8 cellular contexts compared by ENCODE assay signal in the genomic region with DNA sequence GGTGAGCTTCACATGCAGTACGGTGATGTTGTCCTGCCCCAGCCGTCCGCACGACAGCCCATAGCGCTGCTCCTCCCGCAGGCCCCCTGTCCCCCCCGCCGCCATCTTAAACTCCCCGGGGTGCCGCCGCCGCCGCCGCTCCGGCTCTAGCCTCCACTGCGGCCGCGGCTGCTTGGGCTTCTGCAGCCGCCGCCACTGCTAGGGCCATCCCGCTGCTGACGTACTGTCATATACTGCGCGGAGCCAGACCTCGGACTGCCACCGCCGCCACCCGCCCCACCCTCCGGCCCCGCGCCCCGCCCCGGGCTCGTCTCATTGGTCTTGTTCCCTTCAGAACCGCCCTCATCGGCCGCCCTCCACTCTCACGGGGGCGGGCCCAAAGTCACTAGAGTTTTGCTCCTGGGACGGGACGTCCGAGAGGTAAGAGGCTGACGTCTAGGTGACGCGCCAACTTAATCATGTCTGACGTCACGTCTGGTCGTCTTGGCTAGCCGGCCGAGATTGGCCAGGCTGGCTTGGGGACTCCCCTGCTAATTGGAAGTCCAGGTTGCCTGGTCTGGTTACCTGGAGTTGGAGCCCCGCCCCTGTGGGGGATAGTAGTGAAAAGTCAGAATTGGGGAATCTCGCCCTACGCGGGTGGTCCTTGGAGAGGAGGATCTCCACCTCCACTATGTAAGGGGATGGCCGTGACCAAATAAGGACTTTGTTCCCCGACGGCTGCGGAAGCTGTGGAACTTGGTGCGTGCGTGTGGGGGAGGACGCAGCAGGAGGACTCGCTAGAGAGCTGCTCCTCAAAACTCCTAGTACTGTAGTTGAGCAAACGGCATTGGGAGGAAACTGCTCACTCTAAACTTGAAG. TPM values are rescaled to one million over a fixed set of nuclear protein-coding genes. Genes with fewer than 3 reads are reported as not detected.
DNase-seq lines count a peak whose midpoint lies in the region; ATAC-seq and TF ChIP-seq lines count a peak whose summit lies in the region.

A gene (minus strand): TSS at position 235 of the 858 bp plus-strand sequence. CDS start 130 bp downstream, at position 105.

- TF ChIP-seq CTCF in GM12865 (IDR thresholded peaks at IDR 0.05; ENCODE audit: insufficient read depth, low read depth, low read length, missing control alignments) (no peak), adrenal gland (IDR thresholded peaks at IDR 0.05) (no peak), parathyroid adenoma (IDR thresholded peaks at IDR 0.05) (no peak), tibial artery (IDR thresholded peaks at IDR 0.05) (no peak)

- peak within 1 kb of the TSS; percentile 92 for H3K4me2 ChIP-seq in parathyroid adenoma (ENCODE audit: low read length)

- intact Hi-C loops in adrenal gland (cut with DNase I) = loop anchor here in 1 of 2 donors (10.0 kb wide), 1 partner anchor 373 kb away; no protein-coding TSS in a partner anchor
- intact Hi-C loops in cardiac septum (cut with DNase I) = loop anchor here (1.0 to 10.0 kb wide), 2 partner anchors 273 to 374 kb away; no protein-coding TSS in a partner anchor
- intact Hi-C loops in tibial artery (cut with DNase I; ENCODE audit: low total_unique reads) = loop anchor here (2.0 to 10.0 kb wide), 3 partner anchors 285 to 703 kb away; a partner anchor contains a TSS

- H3K9ac ChIP-seq in parathyroid adenoma = peak within 1 kb of the TSS; percentile 87

- ATAC-seq in HG02610 (IDR thresholded peaks at IDR 0.05; ENCODE audit: unreplicated experiment) = peak; percentile 90

- H3K79me2 ChIP-seq in parathyroid adenoma = peaks cover 9% of the 10 kb centered on the region

- H3K4me1 ChIP-seq in adrenal gland (replicated peaks in 1 of 2) = peaks cover 0 to 38% of the 10 kb centered on the region in 2 donors
- peaks cover 3% of the 10 kb centered on the region for H3K4me1 ChIP-seq in parathyroid adenoma
- H3K4me1 ChIP-seq in tibial artery = peaks cover 0 to 22% (median 7%) of the 10 kb centered on the region in 4 donors

- DNase-seq in GM12865 (ENCODE audit: low read depth) (peak; percentile 99), NCI-H1092 treated with DMSO at 0.1 percent for 48 hours (lab: John Stamatoyannopoulos, UW) (peak; percentile 48), T-helper 1 cell (peak; percentile 95 to 99 (median 97)), adrenal gland (peak; percentile 98 to 99 (median 98)), cardiac septum (ENCODE audit: low spot score) (peak; percentile 99), tibial artery (peak; percentile 99 to 100)

- peak within 1 kb of the TSS; percentile 93 for H2AFZ ChIP-seq in parathyroid adenoma

- peak within 1 kb of the TSS; percentile 65 to 99 (median 91) for H3K27ac ChIP-seq in adrenal gland
- peak within 1 kb of the TSS; percentile 94 for H3K27ac ChIP-seq in parathyroid adenoma
- peak within 1 kb of the TSS; percentile 97 to 99 for H3K27ac ChIP-seq in tibial artery

- H3K36me3 ChIP-seq in adrenal gland (replicated peaks in 1 of 2) (no peaks in the 10 kb centered on the region), parathyroid adenoma (ENCODE audit: control insufficient read depth, insufficient read depth, low read length) (no peaks in the 10 kb centered on the region), tibial artery (peaks cover 0 to 11% (median 6%) of the 10 kb centered on the region in 3 donors)

- peak; percentile 91 to 92 for TF ChIP-seq POLR2A in adrenal gland (IDR thresholded peaks at IDR 0.05)

- H3K9me3 ChIP-seq in adrenal gland (replicated peaks in 1 of 3) (no peaks in the 10 kb centered on the region), parathyroid adenoma (ENCODE audit: control insufficient read depth, low read length) (no peaks in the 10 kb centered on the region), tibial artery (no peaks in the 10 kb centered on the region)

- H3K4me3 ChIP-seq in GM12865 (ENCODE audit: low read depth, low read length) (peak within 1 kb of the TSS; percentile 96), adrenal gland (peak within 1 kb of the TSS; percentile 52 to 80 (median 55)), parathyroid adenoma (ENCODE audit: low read depth, low read length) (peak within 1 kb of the TSS; percentile 70), tibial artery (peak within 1 kb of the TSS; percentile 84 to 98)

- H3K27me3 ChIP-seq in adrenal gland = no peaks in the 10 kb centered on the region
- H3K27me3 ChIP-seq in parathyroid adenoma (ENCODE audit: control insufficient read depth, insufficient read depth, low read length) = no peaks in the 10 kb centered on the region
- H3K27me3 ChIP-seq in tibial artery = no peaks in the 10 kb centered on the region

- WGBS in adrenal gland, 4 donors = 1 to 7% (median 4%) methylated on average over 10 to 63 of the region's 63 CpGs

RNA-seq across cellular contexts. Expression of the gene that starts here (rescaled TPM):
- total RNA-seq in adrenal gland = 10 to 100 TPM in 7 of 8 donors, 1 to 10 TPM in 1; 7.1 to 27.5 (median 19.5) TPM
- polyA plus RNA-seq in adrenal gland = 10 to 100 TPM in 1 of 3 donors, 1 to 10 TPM in 2; 7.8 to 16.4 (median 9.5) TPM
- 30.5 TPM for total RNA-seq in cardiac septum

Comparison
In these comparisons a context has a peak if more than half of its experiments do, and no peak if none do; other contexts are left out.
1. Peak in every context shown above with its lines: DNase-seq, ATAC-seq, H3K4me3 ChIP-seq and H3K27ac ChIP-seq.
2. DNase-seq: peak in every context shown above with its lines; median percentile 100 in tibial artery; 99 in GM12865; 99 in cardiac septum; 98 in adrenal gland; 97 in T-helper 1 cell; 48 in NCI-H1092 treated with DMSO at 0.1 percent for 48 hours.